Comparison of ENCODE assay signal across 17 cellular contexts in the genomic region with DNA sequence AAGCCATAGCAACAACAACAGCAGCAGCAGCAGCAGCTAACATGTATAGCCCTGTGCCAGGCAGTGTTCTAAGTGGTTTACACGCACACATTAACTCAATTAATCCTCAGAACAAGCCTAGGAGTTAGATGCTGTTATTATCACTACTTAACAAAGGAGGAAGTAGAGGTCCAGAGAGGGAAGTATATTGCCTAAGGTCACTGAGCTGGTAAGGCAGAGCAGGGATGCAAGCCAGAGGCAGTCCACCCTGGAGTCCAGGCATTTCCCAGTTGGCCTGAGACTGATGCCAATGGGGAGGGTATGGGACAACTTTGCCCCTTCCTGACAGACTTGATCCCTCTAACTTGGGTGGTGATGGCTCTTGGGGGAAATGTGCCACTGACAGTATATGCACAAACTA. TPM values are rescaled to one million over a fixed set of nuclear protein-coding genes. Genes with fewer than 3 reads are reported as not detected.
DNase-seq lines count a peak whose midpoint lies in the region; ATAC-seq lines count a peak whose summit lies in the region.
"Had no signal": no experiment of that assay in that cellular context is flagged by ENCODE, and none has a peak within 500 bp of the region (broad histone marks: within the 10 kb centered on the region; RNA-seq: fewer than 3 reads in every experiment).

No MANE protein-coding gene starts in this region.

- peaks cover 81% of the 10 kb centered on the region for H3K4me1 Mint-ChIP-seq in activated CD4-positive, alpha-beta memory T cell treated with anti-CD3 and anti-CD28 coated beads for 36 hours (ENCODE audit: low read depth)
- H3K4me1 Mint-ChIP-seq in activated CD4-positive, alpha-beta memory T cell treated with anti-CD3 and anti-CD28 coated beads, Interleukin-2, amount 10 ng/mL, durations not matched to agents 7 days and 5 days: peaks cover 73% of the 10 kb centered on the region
- peaks cover 46 to 53% of the 10 kb centered on the region in 2 donors for H3K4me1 Mint-ChIP-seq in natural killer cell treated with Interleukin-12 subunit alpha and Interleukin-12 subunit beta and Interleukin-15 and Interleukin-18, amount 100 ng/mL, for 72 hours (ENCODE audit: low read depth in 2 of 2)

- H3K9ac ChIP-seq in Karpas-422 (ENCODE audit: low read length): no peak overlapping the region

- no peak overlapping the region for H3K4me3 Mint-ChIP-seq in activated CD4-positive, alpha-beta memory T cell treated with anti-CD3 and anti-CD28 coated beads for 36 hours
- H3K4me3 Mint-ChIP-seq in activated CD4-positive, alpha-beta memory T cell treated with anti-CD3 and anti-CD28 coated beads, Interleukin-2, amount 10 ng/mL, durations not matched to agents 7 days and 5 days: no peak overlapping the region
- H3K4me3 Mint-ChIP-seq in natural killer cell treated with Interleukin-12 subunit alpha and Interleukin-12 subunit beta and Interleukin-15 and Interleukin-18, amount 100 ng/mL, for 72 hours: peak overlapping the region; percentile 2
- H3K4me3 Mint-ChIP-seq: brain had no signal

- no peaks in the 10 kb centered on the region for H3K9me3 Mint-ChIP-seq in activated CD4-positive, alpha-beta memory T cell treated with anti-CD3 and anti-CD28 coated beads for 36 hours
- no peaks in the 10 kb centered on the region for H3K9me3 Mint-ChIP-seq in activated CD4-positive, alpha-beta memory T cell treated with anti-CD3 and anti-CD28 coated beads, Interleukin-2, amount 10 ng/mL, durations not matched to agents 7 days and 5 days
- H3K9me3 Mint-ChIP-seq in natural killer cell treated with Interleukin-12 subunit alpha and Interleukin-12 subunit beta and Interleukin-15 and Interleukin-18, amount 100 ng/mL, for 72 hours: no peaks in the 10 kb centered on the region
- H3K9me3 Mint-ChIP-seq: brain, immature natural killer cell had no signal

- H3K4me1 ChIP-seq in Karpas-422 (ENCODE audit: low read length): peaks cover 49% of the 10 kb centered on the region

- intact Hi-C loops in activated CD4-positive, alpha-beta memory T cell treated with anti-CD3 and anti-CD28 coated beads for 36 hours (cut with micrococcal nuclease): loop anchor here (10.0 kb wide), 2 partner anchors 176 to 504 kb away; partner anchors contain the start of genes AGL and GPR88

- CTCF ChIA-PET in activated CD4-positive, alpha-beta memory T cell treated with anti-CD3 and anti-CD28 coated beads for 36 hours (lab: Charles Lee): interaction anchor here (0.6 to 4.9 kb wide), 8 partner anchors 8 to 100 kb away, joined by 3 to 25 read pairs (median 7); partner anchors contain the start of gene RTCA
- CTCF ChIA-PET in activated CD4-positive, alpha-beta memory T cell treated with anti-CD3 and anti-CD28 coated beads, Interleukin-2, amount 10 ng/mL, durations not matched to agents 7 days and 5 days (lab: Charles Lee): interaction anchor here (1.2 to 9.3 kb wide), 4 partner anchors 9 to 99 kb away, joined by 3 to 114 read pairs (median 6); no protein-coding TSS in a partner anchor

- no peak overlapping the region for H3K4me3 ChIP-seq in Karpas-422 (ENCODE audit: low read length)

- DNase-seq in activated CD4-positive, alpha-beta memory T cell treated with anti-CD3 and anti-CD28 coated beads for 36 hours: no peak
- DNase-seq in activated CD4-positive, alpha-beta memory T cell treated with anti-CD3 and anti-CD28 coated beads, Interleukin-2, amount 10 ng/mL, durations not matched to agents 7 days and 5 days: no peak
- peak; percentile 57 for DNase-seq in Karpas-422
- DNase-seq in UCSD-AML1 (lab: John Stamatoyannopoulos, UW; ENCODE audit: unreplicated experiment): peak; percentile 16
- DNase-seq in natural killer cell treated with Interleukin-12 subunit alpha and Interleukin-12 subunit beta and Interleukin-15 and Interleukin-18, amount 100 ng/mL, for 72 hours (ENCODE audit: low spot score): no peak
- no peak for DNase-seq in NCI-H2081 treated with DMSO at 0.1 percent for 48 hours (lab: John Stamatoyannopoulos, UW)
- no peak for DNase-seq in HUDEP-2 (lab: John Stamatoyannopoulos, UW; ENCODE audit: unreplicated experiment in 76 of 76)
- DNase-seq: activated gamma-delta T cell; effector CD8-positive, alpha-beta T cell; foreskin fibroblast; immature natural killer cell; NCI-H2107; NK-92 treated with Interleukin-12 subunit alpha and Interleukin-12 subunit beta, amount 100 ng/mL, for 24 hours; small intestine; substantia nigra had no signal

- H3K36me3 ChIP-seq in Karpas-422 (ENCODE audit: insufficient read depth, low read length): peaks cover 27% of the 10 kb centered on the region

- H3K27me3 ChIP-seq in Karpas-422 (ENCODE audit: low read length): no peaks in the 10 kb centered on the region

- peak overlapping the region; percentile 3 for H3K4me2 ChIP-seq in Karpas-422 (ENCODE audit: low read depth, low read length, poor library complexity, severe bottlenecking)

- peaks cover 36% of the 10 kb centered on the region for H3K36me3 Mint-ChIP-seq in activated CD4-positive, alpha-beta memory T cell treated with anti-CD3 and anti-CD28 coated beads for 36 hours
- peaks cover 80% of the 10 kb centered on the region for H3K36me3 Mint-ChIP-seq in activated CD4-positive, alpha-beta memory T cell treated with anti-CD3 and anti-CD28 coated beads, Interleukin-2, amount 10 ng/mL, durations not matched to agents 7 days and 5 days (ENCODE audit: low read depth)
- H3K36me3 Mint-ChIP-seq in natural killer cell treated with Interleukin-12 subunit alpha and Interleukin-12 subunit beta and Interleukin-15 and Interleukin-18, amount 100 ng/mL, for 72 hours: peaks cover 8% of the 10 kb centered on the region
- H3K36me3 Mint-ChIP-seq: brain had no signal

- H2AFZ ChIP-seq in Karpas-422 (ENCODE audit: low read length): no peak overlapping the region

- H3K79me2 ChIP-seq in Karpas-422 (ENCODE audit: low read length): peaks cover 93% of the 10 kb centered on the region

- peak overlapping the region; percentile 38 for H3K27ac ChIP-seq in Karpas-422 (ENCODE audit: low read length)

- H3K27ac Mint-ChIP-seq in activated CD4-positive, alpha-beta memory T cell treated with anti-CD3 and anti-CD28 coated beads for 36 hours: peak overlapping the region; percentile 46
- H3K27ac Mint-ChIP-seq in activated CD4-positive, alpha-beta memory T cell treated with anti-CD3 and anti-CD28 coated beads, Interleukin-2, amount 10 ng/mL, durations not matched to agents 7 days and 5 days: no peak overlapping the region
- H3K27ac Mint-ChIP-seq in natural killer cell treated with Interleukin-12 subunit alpha and Interleukin-12 subunit beta and Interleukin-15 and Interleukin-18, amount 100 ng/mL, for 72 hours: no peak overlapping the region

- no peaks in the 10 kb centered on the region for H3K9me3 ChIP-seq in Karpas-422 (ENCODE audit: low read length)

- POLR2A ChIA-PET in activated CD4-positive, alpha-beta memory T cell treated with anti-CD3 and anti-CD28 coated beads for 36 hours (lab: Charles Lee): no interaction called here
- POLR2A ChIA-PET in activated CD4-positive, alpha-beta memory T cell treated with anti-CD3 and anti-CD28 coated beads, Interleukin-2, amount 10 ng/mL, durations not matched to agents 7 days and 5 days (lab: Charles Lee): interaction anchor here (0.8 kb wide), 2 partner anchors 41 to 64 kb away, joined by 3 to 4 read pairs; no protein-coding TSS in a partner anchor

- no peak for ATAC-seq in natural killer cell treated with Interleukin-12 subunit alpha and Interleukin-12 subunit beta and Interleukin-15 and Interleukin-18, amount 100 ng/mL, for 72 hours
- ATAC-seq in GM18909 (IDR thresholded peaks at IDR 0.05; ENCODE audit: poor library complexity, unreplicated experiment): no peak

- no peaks in the 10 kb centered on the region for H3K27me3 Mint-ChIP-seq in activated CD4-positive, alpha-beta memory T cell treated with anti-CD3 and anti-CD28 coated beads for 36 hours
- H3K27me3 Mint-ChIP-seq in activated CD4-positive, alpha-beta memory T cell treated with anti-CD3 and anti-CD28 coated beads, Interleukin-2, amount 10 ng/mL, durations not matched to agents 7 days and 5 days: no peaks in the 10 kb centered on the region
- H3K27me3 Mint-ChIP-seq in natural killer cell treated with Interleukin-12 subunit alpha and Interleukin-12 subunit beta and Interleukin-15 and Interleukin-18, amount 100 ng/mL, for 72 hours: no peaks in the 10 kb centered on the region
- H3K27me3 Mint-ChIP-seq: brain had no signal

- H4K20me1 ChIP-seq in Karpas-422 (ENCODE audit: insufficient read depth, low read depth, low read length): no peaks in the 10 kb centered on the region

- no peaks in the 10 kb centered on the region for H3K9me2 ChIP-seq in Karpas-422 (replicated peaks; ENCODE audit: insufficient read depth, low read length)

RNA-seq across cellular contexts. Expression of gene CDC14A, which starts 6.8 kb away (rescaled TPM):
- 10 to 100 TPM; 18.9 to 20.2 TPM for total RNA-seq in activated CD4-positive, alpha-beta memory T cell treated with anti-CD3 and anti-CD28 coated beads for 36 hours
- total RNA-seq in activated CD4-positive, alpha-beta memory T cell treated with anti-CD3 and anti-CD28 coated beads, Interleukin-2, amount 10 ng/mL, durations not matched to agents 7 days and 5 days: 10 to 100 TPM; 41.8 to 44.9 TPM
- 24.7 and 25.7 TPM in 2 replicates for total RNA-seq in Karpas-422 (2014; rRNA removed; shearing (Covaris generic); ENCODE audit: low replicate concordance)
- 10 to 100 TPM; 15.0 to 26.9 TPM for total RNA-seq in natural killer cell treated with Interleukin-12 subunit alpha and Interleukin-12 subunit beta and Interleukin-15 and Interleukin-18, amount 100 ng/mL, for 72 hours

Comparison
In these comparisons a context has a peak if more than half of its experiments do, and no peak if none do; other contexts are left out.
1. DNase-seq: peak in Karpas-422 (single experiment) and UCSD-AML1 (single experiment); none in activated CD4-positive, alpha-beta memory T cell treated with anti-CD3 and anti-CD28 coated beads for 36 hours (single experiment), activated CD4-positive, alpha-beta memory T cell treated with anti-CD3 and anti-CD28 coated beads, Interleukin-2, amount 10 ng/mL, durations not matched to agents 7 days and 5 days (single experiment), natural killer cell treated with Interleukin-12 subunit alpha and Interleukin-12 subunit beta and Interleukin-15 and Interleukin-18, amount 100 ng/mL, for 72 hours (single experiment), NCI-H2081 treated with DMSO at 0.1 percent for 48 hours (single experiment) and HUDEP-2 (0 of 76).